Comparison of ENCODE assay signal across 1 cellular context in the genomic region with DNA sequence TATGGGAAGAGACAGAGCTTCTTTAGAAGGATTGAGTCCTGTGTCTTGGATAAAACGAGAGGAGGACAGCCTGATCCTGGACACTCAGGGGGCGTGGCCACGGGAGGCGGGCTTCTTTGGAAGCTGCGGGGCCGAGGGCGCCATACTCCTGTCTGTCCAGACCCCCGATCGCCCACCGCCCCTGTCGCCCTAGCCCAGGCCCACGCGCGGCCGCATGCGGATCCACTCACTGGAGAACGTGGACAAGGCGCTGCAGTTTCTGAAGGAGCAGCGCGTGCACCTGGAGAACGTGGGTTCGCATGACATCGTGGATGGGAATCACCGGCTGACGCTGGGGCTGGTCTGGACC.
A peak's percentile ranks its signal among the peaks of the same experiment; 100 is the strongest.
TF ChIP-seq lines count a peak whose summit lies in the region.

No MANE protein-coding gene starts in this region.

TF ChIP-seq in K562, 482 proteins besides CTCF, POLR2A, EP300 and RAD21 (continues in another document):
- TF ChIP-seq HDAC6 (IDR thresholded peaks at IDR 0.05; ENCODE audit: low read depth, low read length) (no peak), ZFP30 (CRISPR knock-in tag; IDR thresholded peaks at IDR 0.05; ENCODE audit: borderline replicate concordance) (no peak), PRPF4 (IDR thresholded peaks at IDR 0.05; ENCODE audit: insufficient read depth, low read depth, low read length, poor library complexity, severe bottlenecking) (no peak), ZBTB8A (IDR thresholded peaks at IDR 0.05; ENCODE audit: partially characterized antibody) (no peak), TBP (optimal IDR thresholded peaks at IDR 0.05; ENCODE audit: low read depth, low read length) (no peak), TCF3 (CRISPR knock-in tag; IDR thresholded peaks at IDR 0.05) (no peak), SIN3A (IDR thresholded peaks at IDR 0.05; ENCODE audit: borderline replicate concordance in 2 of 2, control insufficient read depth in 1 of 2, low read depth in 2 of 2, low read length in 2 of 2) (0 out of 4 replicates have a peak, but pooled peaks of 1 of the 2 experiments have one; percentile 3), SAFB2 (IDR thresholded peaks at IDR 0.05; ENCODE audit: borderline replicate concordance, low read depth, low read length, severe bottlenecking) (no peak), ZNF274 (IDR thresholded peaks at IDR 0.05; ENCODE audit: borderline replicate concordance, low read depth, low read length) (no peak), HIVEP1 (CRISPR knock-in tag; IDR thresholded peaks at IDR 0.05) (no peak), ZNF347 (CRISPR knock-in tag; IDR thresholded peaks at IDR 0.05; ENCODE audit: low read depth) (no peak), TEAD4 (IDR thresholded peaks at IDR 0.05; ENCODE audit: low read length) (no peak), TEAD4 (CRISPR knock-in tag; IDR thresholded peaks at IDR 0.05; ENCODE audit: borderline replicate concordance) (no peak), MTA2 (IDR thresholded peaks at IDR 0.05; ENCODE audit: low read depth) (no peak), ZNF707 (CRISPR knock-in tag; conservative IDR thresholded peaks at IDR 0.05) (no peak), ZNF79 (CRISPR knock-in tag; IDR thresholded peaks at IDR 0.05; ENCODE audit: low read depth) (no peak), ESRRB (CRISPR knock-in tag; IDR thresholded peaks at IDR 0.05; ENCODE audit: borderline replicate concordance) (no peak), TAF7 (tag; IDR thresholded peaks at IDR 0.05) (no peak), SMARCA4 (IDR thresholded peaks at IDR 0.05) (no peak), ZNF699 (CRISPR knock-in tag; IDR thresholded peaks at IDR 0.05; ENCODE audit: insufficient replicate concordance) (no peak), ZNF717 (CRISPR knock-in tag; IDR thresholded peaks at IDR 0.05) (no peak), JUN (IDR thresholded peaks at IDR 0.05; ENCODE audit: borderline replicate concordance, low read depth, low read length) (no peak), JUN (CRISPR knock-in tag; IDR thresholded peaks at IDR 0.05; ENCODE audit: borderline replicate concordance) (no peak), L3MBTL2 (IDR thresholded peaks at IDR 0.05) (no peak), ARID2 (IDR thresholded peaks at IDR 0.05) (no peak), ZBTB7A (IDR thresholded peaks at IDR 0.05; ENCODE audit: borderline replicate concordance, control insufficient read depth, low read depth, low read length) (peak; percentile 95), IRF2 (CRISPR knock-in tag; IDR thresholded peaks at IDR 0.05) (no peak), CCNT2 (IDR thresholded peaks at IDR 0.05; ENCODE audit: borderline replicate concordance, extremely low read depth, insufficient read length, low read depth, low read length) (no peak), ZNF253 (CRISPR knock-in tag; conservative IDR thresholded peaks at IDR 0.05) (no peak), TCF7L2 (IDR thresholded peaks at IDR 0.05; ENCODE audit: low read depth, low read length) (no peak), FOXK1 (CRISPR knock-in tag; IDR thresholded peaks at IDR 0.05; ENCODE audit: borderline replicate concordance) (no peak), NFE2 (IDR thresholded peaks at IDR 0.05; ENCODE audit: low read depth) (no peak), ETV1 (tag; conservative IDR thresholded peaks at IDR 0.05; ENCODE audit: low read depth) (no peak), CBFA2T3 (IDR thresholded peaks at IDR 0.05) (no peak), FOXA3 (CRISPR knock-in tag; conservative IDR thresholded peaks at IDR 0.05 in 1 of 2, IDR thresholded peaks at IDR 0.05 in 1 of 2) (no peak), BMI1 (IDR thresholded peaks at IDR 0.05; ENCODE audit: low read length) (no peak), KDM5B (IDR thresholded peaks at IDR 0.05; ENCODE audit: insufficient replicate concordance, low read depth, low read length) (no peak), C11orf30 (IDR thresholded peaks at IDR 0.05; ENCODE audit: low read depth) (no peak), PTRF (tag; IDR thresholded peaks at IDR 0.05) (no peak), GATA2 (CRISPR knock-in tag; IDR thresholded peaks at IDR 0.05) (no peak), SIN3B (IDR thresholded peaks at IDR 0.05; ENCODE audit: low read depth) (no peak)
- TF ChIP-seq, protein P1, sequence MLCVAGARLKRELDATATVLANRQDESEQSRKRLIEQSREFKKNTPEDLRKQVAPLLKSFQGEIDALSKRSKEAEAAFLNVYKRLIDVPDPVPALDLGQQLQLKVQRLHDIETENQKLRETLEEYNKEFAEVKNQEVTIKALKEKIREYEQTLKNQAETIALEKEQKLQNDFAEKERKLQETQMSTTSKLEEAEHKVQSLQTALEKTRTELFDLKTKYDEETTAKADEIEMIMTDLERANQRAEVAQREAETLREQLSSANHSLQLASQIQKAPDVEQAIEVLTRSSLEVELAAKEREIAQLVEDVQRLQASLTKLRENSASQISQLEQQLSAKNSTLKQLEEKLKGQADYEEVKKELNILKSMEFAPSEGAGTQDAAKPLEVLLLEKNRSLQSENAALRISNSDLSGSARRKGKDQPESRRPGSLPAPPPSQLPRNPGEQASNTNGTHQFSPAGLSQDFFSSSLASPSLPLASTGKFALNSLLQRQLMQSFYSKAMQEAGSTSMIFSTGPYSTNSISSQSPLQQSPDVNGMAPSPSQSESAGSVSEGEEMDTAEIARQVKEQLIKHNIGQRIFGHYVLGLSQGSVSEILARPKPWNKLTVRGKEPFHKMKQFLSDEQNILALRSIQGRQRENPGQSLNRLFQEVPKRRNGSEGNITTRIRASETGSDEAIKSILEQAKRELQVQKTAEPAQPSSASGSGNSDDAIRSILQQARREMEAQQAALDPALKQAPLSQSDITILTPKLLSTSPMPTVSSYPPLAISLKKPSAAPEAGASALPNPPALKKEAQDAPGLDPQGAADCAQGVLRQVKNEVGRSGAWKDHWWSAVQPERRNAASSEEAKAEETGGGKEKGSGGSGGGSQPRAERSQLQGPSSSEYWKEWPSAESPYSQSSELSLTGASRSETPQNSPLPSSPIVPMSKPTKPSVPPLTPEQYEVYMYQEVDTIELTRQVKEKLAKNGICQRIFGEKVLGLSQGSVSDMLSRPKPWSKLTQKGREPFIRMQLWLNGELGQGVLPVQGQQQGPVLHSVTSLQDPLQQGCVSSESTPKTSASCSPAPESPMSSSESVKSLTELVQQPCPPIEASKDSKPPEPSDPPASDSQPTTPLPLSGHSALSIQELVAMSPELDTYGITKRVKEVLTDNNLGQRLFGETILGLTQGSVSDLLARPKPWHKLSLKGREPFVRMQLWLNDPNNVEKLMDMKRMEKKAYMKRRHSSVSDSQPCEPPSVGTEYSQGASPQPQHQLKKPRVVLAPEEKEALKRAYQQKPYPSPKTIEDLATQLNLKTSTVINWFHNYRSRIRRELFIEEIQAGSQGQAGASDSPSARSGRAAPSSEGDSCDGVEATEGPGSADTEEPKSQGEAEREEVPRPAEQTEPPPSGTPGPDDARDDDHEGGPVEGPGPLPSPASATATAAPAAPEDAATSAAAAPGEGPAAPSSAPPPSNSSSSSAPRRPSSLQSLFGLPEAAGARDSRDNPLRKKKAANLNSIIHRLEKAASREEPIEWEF (CRISPR knock-in tag; IDR thresholded peaks at IDR 0.05), result no peak
- TF ChIP-seq, protein P2, sequence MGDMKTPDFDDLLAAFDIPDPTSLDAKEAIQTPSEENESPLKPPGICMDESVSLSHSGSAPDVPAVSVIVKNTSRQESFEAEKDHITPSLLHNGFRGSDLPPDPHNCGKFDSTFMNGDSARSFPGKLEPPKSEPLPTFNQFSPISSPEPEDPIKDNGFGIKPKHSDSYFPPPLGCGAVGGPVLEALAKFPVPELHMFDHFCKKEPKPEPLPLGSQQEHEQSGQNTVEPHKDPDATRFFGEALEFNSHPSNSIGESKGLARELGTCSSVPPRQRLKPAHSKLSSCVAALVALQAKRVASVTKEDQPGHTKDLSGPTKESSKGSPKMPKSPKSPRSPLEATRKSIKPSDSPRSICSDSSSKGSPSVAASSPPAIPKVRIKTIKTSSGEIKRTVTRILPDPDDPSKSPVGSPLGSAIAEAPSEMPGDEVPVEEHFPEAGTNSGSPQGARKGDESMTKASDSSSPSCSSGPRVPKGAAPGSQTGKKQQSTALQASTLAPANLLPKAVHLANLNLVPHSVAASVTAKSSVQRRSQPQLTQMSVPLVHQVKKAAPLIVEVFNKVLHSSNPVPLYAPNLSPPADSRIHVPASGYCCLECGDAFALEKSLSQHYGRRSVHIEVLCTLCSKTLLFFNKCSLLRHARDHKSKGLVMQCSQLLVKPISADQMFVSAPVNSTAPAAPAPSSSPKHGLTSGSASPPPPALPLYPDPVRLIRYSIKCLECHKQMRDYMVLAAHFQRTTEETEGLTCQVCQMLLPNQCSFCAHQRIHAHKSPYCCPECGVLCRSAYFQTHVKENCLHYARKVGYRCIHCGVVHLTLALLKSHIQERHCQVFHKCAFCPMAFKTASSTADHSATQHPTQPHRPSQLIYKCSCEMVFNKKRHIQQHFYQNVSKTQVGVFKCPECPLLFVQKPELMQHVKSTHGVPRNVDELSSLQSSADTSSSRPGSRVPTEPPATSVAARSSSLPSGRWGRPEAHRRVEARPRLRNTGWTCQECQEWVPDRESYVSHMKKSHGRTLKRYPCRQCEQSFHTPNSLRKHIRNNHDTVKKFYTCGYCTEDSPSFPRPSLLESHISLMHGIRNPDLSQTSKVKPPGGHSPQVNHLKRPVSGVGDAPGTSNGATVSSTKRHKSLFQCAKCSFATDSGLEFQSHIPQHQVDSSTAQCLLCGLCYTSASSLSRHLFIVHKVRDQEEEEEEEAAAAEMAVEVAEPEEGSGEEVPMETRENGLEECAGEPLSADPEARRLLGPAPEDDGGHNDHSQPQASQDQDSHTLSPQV (IDR thresholded peaks at IDR 0.05), result no peak
- TF ChIP-seq, protein P3, sequence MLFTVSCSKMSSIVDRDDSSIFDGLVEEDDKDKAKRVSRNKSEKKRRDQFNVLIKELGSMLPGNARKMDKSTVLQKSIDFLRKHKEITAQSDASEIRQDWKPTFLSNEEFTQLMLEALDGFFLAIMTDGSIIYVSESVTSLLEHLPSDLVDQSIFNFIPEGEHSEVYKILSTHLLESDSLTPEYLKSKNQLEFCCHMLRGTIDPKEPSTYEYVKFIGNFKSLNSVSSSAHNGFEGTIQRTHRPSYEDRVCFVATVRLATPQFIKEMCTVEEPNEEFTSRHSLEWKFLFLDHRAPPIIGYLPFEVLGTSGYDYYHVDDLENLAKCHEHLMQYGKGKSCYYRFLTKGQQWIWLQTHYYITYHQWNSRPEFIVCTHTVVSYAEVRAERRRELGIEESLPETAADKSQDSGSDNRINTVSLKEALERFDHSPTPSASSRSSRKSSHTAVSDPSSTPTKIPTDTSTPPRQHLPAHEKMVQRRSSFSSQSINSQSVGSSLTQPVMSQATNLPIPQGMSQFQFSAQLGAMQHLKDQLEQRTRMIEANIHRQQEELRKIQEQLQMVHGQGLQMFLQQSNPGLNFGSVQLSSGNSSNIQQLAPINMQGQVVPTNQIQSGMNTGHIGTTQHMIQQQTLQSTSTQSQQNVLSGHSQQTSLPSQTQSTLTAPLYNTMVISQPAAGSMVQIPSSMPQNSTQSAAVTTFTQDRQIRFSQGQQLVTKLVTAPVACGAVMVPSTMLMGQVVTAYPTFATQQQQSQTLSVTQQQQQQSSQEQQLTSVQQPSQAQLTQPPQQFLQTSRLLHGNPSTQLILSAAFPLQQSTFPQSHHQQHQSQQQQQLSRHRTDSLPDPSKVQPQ (CRISPR knock-in tag; IDR thresholded peaks at IDR 0.05; ENCODE audit: borderline replicate concordance), result no peak
- TF ChIP-seq, protein P4, sequence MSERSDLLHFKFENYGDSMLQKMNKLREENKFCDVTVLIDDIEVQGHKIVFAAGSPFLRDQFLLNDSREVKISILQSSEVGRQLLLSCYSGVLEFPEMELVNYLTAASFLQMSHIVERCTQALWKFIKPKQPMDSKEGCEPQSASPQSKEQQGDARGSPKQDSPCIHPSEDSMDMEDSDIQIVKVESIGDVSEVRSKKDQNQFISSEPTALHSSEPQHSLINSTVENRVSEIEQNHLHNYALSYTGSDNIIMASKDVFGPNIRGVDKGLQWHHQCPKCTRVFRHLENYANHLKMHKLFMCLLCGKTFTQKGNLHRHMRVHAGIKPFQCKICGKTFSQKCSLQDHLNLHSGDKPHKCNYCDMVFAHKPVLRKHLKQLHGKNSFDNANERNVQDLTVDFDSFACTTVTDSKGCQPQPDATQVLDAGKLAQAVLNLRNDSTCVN (CRISPR knock-in tag; IDR thresholded peaks at IDR 0.05), result no peak
- TF ChIP-seq, protein P5, sequence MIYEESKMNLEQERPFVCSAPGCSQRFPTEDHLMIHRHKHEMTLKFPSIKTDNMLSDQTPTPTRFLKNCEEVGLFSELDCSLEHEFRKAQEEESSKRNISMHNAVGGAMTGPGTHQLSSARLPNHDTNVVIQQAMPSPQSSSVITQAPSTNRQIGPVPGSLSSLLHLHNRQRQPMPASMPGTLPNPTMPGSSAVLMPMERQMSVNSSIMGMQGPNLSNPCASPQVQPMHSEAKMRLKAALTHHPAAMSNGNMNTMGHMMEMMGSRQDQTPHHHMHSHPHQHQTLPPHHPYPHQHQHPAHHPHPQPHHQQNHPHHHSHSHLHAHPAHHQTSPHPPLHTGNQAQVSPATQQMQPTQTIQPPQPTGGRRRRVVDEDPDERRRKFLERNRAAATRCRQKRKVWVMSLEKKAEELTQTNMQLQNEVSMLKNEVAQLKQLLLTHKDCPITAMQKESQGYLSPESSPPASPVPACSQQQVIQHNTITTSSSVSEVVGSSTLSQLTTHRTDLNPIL (CRISPR knock-in tag; IDR thresholded peaks at IDR 0.05), result no peak
- TF ChIP-seq, protein P6, sequence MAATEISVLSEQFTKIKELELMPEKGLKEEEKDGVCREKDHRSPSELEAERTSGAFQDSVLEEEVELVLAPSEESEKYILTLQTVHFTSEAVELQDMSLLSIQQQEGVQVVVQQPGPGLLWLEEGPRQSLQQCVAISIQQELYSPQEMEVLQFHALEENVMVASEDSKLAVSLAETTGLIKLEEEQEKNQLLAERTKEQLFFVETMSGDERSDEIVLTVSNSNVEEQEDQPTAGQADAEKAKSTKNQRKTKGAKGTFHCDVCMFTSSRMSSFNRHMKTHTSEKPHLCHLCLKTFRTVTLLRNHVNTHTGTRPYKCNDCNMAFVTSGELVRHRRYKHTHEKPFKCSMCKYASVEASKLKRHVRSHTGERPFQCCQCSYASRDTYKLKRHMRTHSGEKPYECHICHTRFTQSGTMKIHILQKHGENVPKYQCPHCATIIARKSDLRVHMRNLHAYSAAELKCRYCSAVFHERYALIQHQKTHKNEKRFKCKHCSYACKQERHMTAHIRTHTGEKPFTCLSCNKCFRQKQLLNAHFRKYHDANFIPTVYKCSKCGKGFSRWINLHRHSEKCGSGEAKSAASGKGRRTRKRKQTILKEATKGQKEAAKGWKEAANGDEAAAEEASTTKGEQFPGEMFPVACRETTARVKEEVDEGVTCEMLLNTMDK (IDR thresholded peaks at IDR 0.05; ENCODE audit: borderline replicate concordance, insufficient read depth, low read depth, low read length, poor library complexity, severe bottlenecking), result peak; percentile 5
- TF ChIP-seq, protein P7, sequence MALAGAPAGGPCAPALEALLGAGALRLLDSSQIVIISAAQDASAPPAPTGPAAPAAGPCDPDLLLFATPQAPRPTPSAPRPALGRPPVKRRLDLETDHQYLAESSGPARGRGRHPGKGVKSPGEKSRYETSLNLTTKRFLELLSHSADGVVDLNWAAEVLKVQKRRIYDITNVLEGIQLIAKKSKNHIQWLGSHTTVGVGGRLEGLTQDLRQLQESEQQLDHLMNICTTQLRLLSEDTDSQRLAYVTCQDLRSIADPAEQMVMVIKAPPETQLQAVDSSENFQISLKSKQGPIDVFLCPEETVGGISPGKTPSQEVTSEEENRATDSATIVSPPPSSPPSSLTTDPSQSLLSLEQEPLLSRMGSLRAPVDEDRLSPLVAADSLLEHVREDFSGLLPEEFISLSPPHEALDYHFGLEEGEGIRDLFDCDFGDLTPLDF (CRISPR knock-in tag; IDR thresholded peaks at IDR 0.05), result no peak
- TF ChIP-seq, protein P8, sequence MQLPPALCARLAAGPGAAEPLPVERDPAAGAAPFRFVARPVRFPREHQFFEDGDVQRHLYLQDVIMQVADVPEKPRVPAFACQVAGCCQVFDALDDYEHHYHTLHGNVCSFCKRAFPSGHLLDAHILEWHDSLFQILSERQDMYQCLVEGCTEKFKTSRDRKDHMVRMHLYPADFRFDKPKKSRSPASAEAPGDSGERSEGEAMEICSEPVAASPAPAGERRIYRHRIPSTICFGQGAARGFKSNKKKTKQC (CRISPR knock-in tag; IDR thresholded peaks at IDR 0.05), result no peak; the same call in 1 of the 2 replicates
